18 cellular contexts compared by ENCODE assay signal in genomic region chr4:78846258-78846657, GRCh38.
"Had no signal": no experiment of that assay in that cellular context is flagged by ENCODE, and none has a peak within 500 bp of the region (broad histone marks: within the 10 kb centered on the region; RNA-seq: fewer than 3 reads in every experiment).

No MANE protein-coding gene starts in this region.

- H3K9me3 ChIP-seq: colonic mucosa, gastrocnemius medialis, heart right ventricle, mucosa of descending colon, right atrium auricular region, sigmoid colon, testis, transverse colon had no signal

- H3K27me3 Mint-ChIP-seq: naive thymus-derived CD8-positive, alpha-beta T cell; stimulated activated naive B cell treated with anti-CD40 and anti-IgM and Interleukin-4, amounts not matched to agents 10 μg/mL and 1 μg/mL and 100 μg/mL, for 72 hours; stimulated activated naive CD8-positive, alpha-beta T cell treated with anti-CD3 and anti-CD28 coated beads, Interleukin-15, amount 100 ng/mL, for 72 hours had no signal

- DNase-seq: colonic mucosa; dermis blood vessel endothelial cell; gastrocnemius medialis; heart right ventricle; hypothalamus; islet precursor cell; mammary epithelial cell; mucosa of descending colon; naive thymus-derived CD8-positive, alpha-beta T cell; sigmoid colon; stimulated activated CD4-positive, alpha-beta T cell treated with anti-CD3 and anti-CD28 coated beads, Interleukin-2, amount 100 ng/mL, for 24 hours; stimulated activated CD4-positive, alpha-beta T cell treated with anti-CD3 and anti-CD28 coated beads, Interleukin-4, amount 100 ng/mL, for 4 hours; stimulated activated naive B cell treated with anti-CD40 and anti-IgM and Interleukin-4, amounts not matched to agents 10 μg/mL and 1 μg/mL and 100 μg/mL, for 72 hours; stimulated activated naive CD8-positive, alpha-beta T cell treated with anti-CD3 and anti-CD28 coated beads, Interleukin-15, amount 100 ng/mL, for 72 hours; testis; transverse colon had no signal

- H3K27ac Mint-ChIP-seq: naive thymus-derived CD8-positive, alpha-beta T cell; stimulated activated naive B cell treated with anti-CD40 and anti-IgM and Interleukin-4, amounts not matched to agents 10 μg/mL and 1 μg/mL and 100 μg/mL, for 72 hours; stimulated activated naive CD8-positive, alpha-beta T cell treated with anti-CD3 and anti-CD28 coated beads, Interleukin-15, amount 100 ng/mL, for 72 hours had no signal

- H3K9me3 Mint-ChIP-seq: naive thymus-derived CD8-positive, alpha-beta T cell; stimulated activated naive B cell treated with anti-CD40 and anti-IgM and Interleukin-4, amounts not matched to agents 10 μg/mL and 1 μg/mL and 100 μg/mL, for 72 hours had no signal

- H3K36me3 ChIP-seq: colonic mucosa had no signal

- H3K27me3 ChIP-seq: colonic mucosa, gastrocnemius medialis, heart right ventricle, right atrium auricular region, sigmoid colon, testis, transverse colon had no signal

- H3K4me3 ChIP-seq: colonic mucosa, gastrocnemius medialis, heart right ventricle, mucosa of descending colon, right atrium auricular region, sigmoid colon, skin epidermis, testis, transverse colon had no signal

- H3K27ac ChIP-seq: colonic mucosa, gastrocnemius medialis, heart right ventricle, right atrium auricular region, sigmoid colon, skin epidermis, testis, transverse colon had no signal

- ATAC-seq: gastrocnemius medialis; heart right ventricle; mucosa of descending colon; naive thymus-derived CD8-positive, alpha-beta T cell had no signal

- H3K4me3 Mint-ChIP-seq: naive thymus-derived CD8-positive, alpha-beta T cell; stimulated activated naive B cell treated with anti-CD40 and anti-IgM and Interleukin-4, amounts not matched to agents 10 μg/mL and 1 μg/mL and 100 μg/mL, for 72 hours; stimulated activated naive CD8-positive, alpha-beta T cell treated with anti-CD3 and anti-CD28 coated beads, Interleukin-15, amount 100 ng/mL, for 72 hours had no signal

- H3K4me1 ChIP-seq: colonic mucosa, gastrocnemius medialis, right atrium auricular region, sigmoid colon, testis, transverse colon had no signal
